Comparison of ENCODE assay signal across 9 cellular contexts in genomic region chrX:107741318-107741813, GRCh38. TPM values are rescaled to one million over a fixed set of nuclear protein-coding genes. Genes with fewer than 3 reads are reported as not detected.
A peak's percentile ranks its signal among the peaks of the same experiment; 100 is the strongest.
DNase-seq lines count a peak whose midpoint lies in the region; ATAC-seq, FAIRE-seq and TF ChIP-seq lines count a peak whose summit lies in the region.
"Had no signal": no experiment of that assay in that cellular context is flagged by ENCODE, and none has a peak within 500 bp of the region (broad histone marks: within the 10 kb centered on the region; RNA-seq: fewer than 3 reads in every experiment).

No MANE protein-coding gene starts in this region.

- H3K36me3 ChIP-seq in GM12878 (ENCODE audit: control insufficient read depth in 2 of 2, insufficient read depth in 2 of 2, low read length in 1 of 2) (no peaks in the 10 kb centered on the region), MG63 (no peaks in the 10 kb centered on the region)

- intact Hi-C loops in GM12878 (cut with micrococcal nuclease; ENCODE audit: unreplicated experiment) = no loop called here

- CTCF ChIA-PET in GM12878 (lab: Yijun Ruan, JAX) = interaction anchor here (1.0 to 2.9 kb wide), 6 partner anchors 12 to 68 kb away, joined by 3 to 12 read pairs (median 8); no protein-coding TSS in a partner anchor

- no peak for TF ChIP-seq POLR2A in GM12878 (IDR thresholded peaks at IDR 0.05; ENCODE audit: low read depth, low read length)

- H3K27me3 ChIP-seq in GM12878 (replicated peaks in 1 of 2; ENCODE audit: control insufficient read depth in 2 of 2, insufficient read depth in 2 of 2, low read length in 1 of 2) (no peaks in the 10 kb centered on the region; a peak in 1 of 4 replicates), MG63 (no peaks in the 10 kb centered on the region)

- ATAC-seq in GM19023 (IDR thresholded peaks at IDR 0.05; ENCODE audit: unreplicated experiment) (peak; percentile 18), HG03039 (IDR thresholded peaks at IDR 0.05; ENCODE audit: unreplicated experiment) (peak; percentile 13), GM12878 (no peak), GM18519 (IDR thresholded peaks at IDR 0.05; ENCODE audit: low FRiP score, unreplicated experiment) (no peak)

- H3K79me2 ChIP-seq in GM12878 (ENCODE audit: control insufficient read depth, insufficient read depth, low read length) = no peaks in the 10 kb centered on the region

- H3K4me3 ChIP-seq in GM12878 (peak overlapping the region; percentile 32; the same call in 1 of the 2 replicates), MG63 (no peak overlapping the region)

- TF ChIP-seq EP300 in GM12878 (IDR thresholded peaks at IDR 0.05; ENCODE audit: borderline replicate concordance in 1 of 2, control insufficient read depth in 1 of 2, low read depth in 2 of 2, low read length in 2 of 2) = no peak

- H3K4me1 ChIP-seq in GM12878 (ENCODE audit: control insufficient read depth, insufficient read depth, low read length) = peaks cover 6% of the 10 kb centered on the region

- FAIRE-seq in GM12878 (lab: Jason Lieb, UNC) = no peak

- peak overlapping the region; percentile 69 for H3K4me2 ChIP-seq in GM12878 (ENCODE audit: control insufficient read depth, insufficient read depth)

- WGBS in GM12878 (ENCODE audit: insufficient coverage, insufficient replicate concordance, low lambda C conversion rate, missing lambda C conversion rate) = 35% methylated on average over 7 of the region's 7 CpGs

- SMC1A ChIA-PET in GM12878 (lab: Charles Lee; ENCODE audit: uncharacterized antibody, unreplicated experiment) = interaction anchor here (0.8 to 4.4 kb wide), 8 partner anchors 9 to 34 kb away, joined by 3 to 28 read pairs (median 4); partner anchors contain the start of genes NCBP2L and TSC22D3

- no peaks in the 10 kb centered on the region for H3K9me3 ChIP-seq in GM12878 (replicated peaks; ENCODE audit: control insufficient read depth, insufficient read depth, low read length)
- H3K9me3 ChIP-seq in MG63 = no peaks in the 10 kb centered on the region

- no peaks in the 10 kb centered on the region for H4K20me1 ChIP-seq in GM12878 (ENCODE audit: control insufficient read depth, insufficient read depth)

- peak overlapping the region; percentile 71 for H2AFZ ChIP-seq in GM12878 (ENCODE audit: control insufficient read depth, low read depth, low read length)

- POLR2A ChIA-PET in GM12878 (lab: Charles Lee) = interaction anchor here (0.8 to 2.3 kb wide), 5 partner anchors 10 to 26 kb away, joined by 3 to 6 read pairs (median 3); no protein-coding TSS in a partner anchor

- DNase-seq in GM12878 (ENCODE audit: low read depth, low spot score) (no peak), occipital lobe (lab: John Stamatoyannopoulos, UW) (peak; percentile 53), MG63 (no peak), ureter (ENCODE audit: low spot score) (no peak)
- no peak for DNase-seq in activated CD8-positive, alpha-beta memory T cell treated with anti-CD3 and anti-CD28 coated beads, Interleukin-2, amount 50 U/mL, for 48 hours

- RAD21 ChIA-PET in GM12878 (lab: Charles Lee; ENCODE audit: unreplicated experiment) = interaction anchor here (0.9 to 2.5 kb wide), 4 partner anchors 12 to 69 kb away, joined by 3 to 14 read pairs (median 6); partner anchors contain the start of genes NCBP2L and TSC22D3

- H3K27ac ChIP-seq in GM12878 (ENCODE audit: control insufficient read depth, insufficient read depth) = no peak overlapping the region

- in situ Hi-C loops in GM12878 (cut with MboI) = no loop called here

- no TSS peak for BruUV-seq in GM12878 (replicated peaks; lab: Mats Ljungman, UMichigan)

- no peak overlapping the region; the same call in 1 of the 2 replicates for H3K9ac ChIP-seq in GM12878 (ENCODE audit: control insufficient read depth, insufficient read depth, low read length)

- TF ChIP-seq RAD21 in GM12878 (IDR thresholded peaks at IDR 0.05; ENCODE audit: insufficient read depth, low read depth, low read length) = no peak

- TF ChIP-seq CTCF in GM12878 (IDR thresholded peaks at IDR 0.05 in 2 of 3, conservative IDR thresholded peaks at IDR 0.05 in 1 of 3; ENCODE audit: control insufficient read depth in 2 of 3, extremely low read depth in 1 of 3, insufficient read depth in 1 of 3, low read depth in 3 of 3, low read length in 3 of 3) = no peak

TF ChIP-seq in GM12878, 131 proteins besides CTCF, POLR2A, EP300 and RAD21:
- TF ChIP-seq ZSCAN29 (IDR thresholded peaks at IDR 0.05) (no peak), ZBTB4 (CRISPR knock-in tag; IDR thresholded peaks at IDR 0.05) (no peak)

RNA-seq across cellular contexts. Expression of gene TSC22D3, which starts 34.2 kb away (rescaled TPM):
- 76.6 and 80.5 TPM in 2 replicates for total RNA-seq in GM12878 (2013; cell fraction: nucleolus; rRNA removed)
- total RNA-seq in GM12878 (2014; rRNA removed) = 15.7 and 18.1 TPM in 2 replicates
- 9.6 and 12.0 TPM in 2 replicates for total RNA-seq in GM12878 (2014; rRNA removed; fragmentation: Illumina TruSeq; extraction: Trizol)
- 14.1 and 16.3 TPM in 2 replicates for total RNA-seq in GM12878 (2021)
- polyA plus RNA-seq in GM12878 (2011; ENCODE audit: low read depth) = 28.5 TPM
- 122 and 132 TPM in 2 replicates for polyA plus RNA-seq in GM12878 (2011; rRNA removed)
- polyA plus RNA-seq in GM12878 (2011; cell fraction: cytosol; rRNA removed) = 82.3 and 116 TPM in 2 replicates
- 127 and 171 TPM in 2 replicates for polyA plus RNA-seq in GM12878 (2011; cell fraction: nucleus; rRNA removed)
- polyA plus RNA-seq in GM12878 (2012) = 33.5 and 47.7 TPM in 2 replicates
- polyA plus RNA-seq in GM12878 (2014; fragmentation: Illumina TruSeq; extraction: Trizol) = 11.8 and 12.5 TPM in 2 replicates
- 1 to 10 TPM; 4.6 to 8.6 TPM for polyA plus RNA-seq in GM12878 (2014; fragmentation: Nextera tagmentation; extraction: Ambion mirVana)
- 14.9 and 20.9 TPM in 2 replicates for polyA plus RNA-seq in GM12878 (2014; rRNA removed)
- polyA plus RNA-seq in GM12878 (2016; fragmentation: Nextera tagmentation; extraction: Ambion mirVana) = 10 to 100 TPM; 19.0 to 21.1 TPM
- polyA minus RNA-seq in GM12878 (2011; rRNA and poly(A)+ RNA removed) = 57.7 and 74.2 TPM in 2 replicates
- polyA minus RNA-seq in GM12878 (2011; cell fraction: cytosol; rRNA and poly(A)+ RNA removed) = 31.2 and 33.4 TPM in 2 replicates
- polyA minus RNA-seq in GM12878 (2011; cell fraction: nucleus; rRNA and poly(A)+ RNA removed) = 87.9 and 128 TPM in 2 replicates
- 39.6 TPM for total RNA-seq in occipital lobe
- total RNA-seq in MG63 (2014; rRNA removed; shearing (Covaris generic); ENCODE audit: low replicate concordance) = 15.7 and 17.0 TPM in 2 replicates
- 240 TPM for total RNA-seq in ureter

RNA-seq across cellular contexts. Expression of gene NCBP2L, which starts 36.2 kb away (rescaled TPM):
- not detected in 2 replicates for total RNA-seq in GM12878 (2013; cell fraction: nucleolus; rRNA removed)
- total RNA-seq in GM12878 (2014; rRNA removed) = not detected in 2 replicates
- not detected in 2 replicates for total RNA-seq in GM12878 (2014; rRNA removed; fragmentation: Illumina TruSeq; extraction: Trizol)
- not detected in 2 replicates for total RNA-seq in GM12878 (2021)
- not detected for polyA plus RNA-seq in GM12878 (2011; ENCODE audit: low read depth)
- polyA plus RNA-seq in GM12878 (2011; rRNA removed) = not detected in 2 replicates
- polyA plus RNA-seq in GM12878 (2011; cell fraction: cytosol; rRNA removed) = not detected in 2 replicates
- not detected in 2 replicates for polyA plus RNA-seq in GM12878 (2011; cell fraction: nucleus; rRNA removed)
- not detected in 2 replicates for polyA plus RNA-seq in GM12878 (2012)
- not detected in 2 replicates for polyA plus RNA-seq in GM12878 (2014; fragmentation: Illumina TruSeq; extraction: Trizol)
- not detected for polyA plus RNA-seq in GM12878 (2014; fragmentation: Nextera tagmentation; extraction: Ambion mirVana)
- not detected in 2 replicates for polyA plus RNA-seq in GM12878 (2014; rRNA removed)
- polyA plus RNA-seq in GM12878 (2016; fragmentation: Nextera tagmentation; extraction: Ambion mirVana) = not detected
- polyA minus RNA-seq in GM12878 (2011; rRNA and poly(A)+ RNA removed) = not detected in 2 replicates
- not detected in 2 replicates for polyA minus RNA-seq in GM12878 (2011; cell fraction: cytosol; rRNA and poly(A)+ RNA removed)
- not detected in 2 replicates for polyA minus RNA-seq in GM12878 (2011; cell fraction: nucleus; rRNA and poly(A)+ RNA removed)
- total RNA-seq in occipital lobe = not detected
- total RNA-seq in MG63 (2014; rRNA removed; shearing (Covaris generic); ENCODE audit: low replicate concordance) = not detected in 2 replicates
- total RNA-seq in ureter = not detected
- total RNA-seq: glomerular endothelial cell had no signal

Comparison
In these comparisons a context has a peak if more than half of its experiments do, and no peak if none do; other contexts are left out.
1. ATAC-seq: peak in GM19023 (single experiment) and HG03039 (single experiment); none in GM12878 (single experiment) and GM18519 (single experiment).